22 cellular contexts compared by ENCODE assay signal in the genomic region with DNA sequence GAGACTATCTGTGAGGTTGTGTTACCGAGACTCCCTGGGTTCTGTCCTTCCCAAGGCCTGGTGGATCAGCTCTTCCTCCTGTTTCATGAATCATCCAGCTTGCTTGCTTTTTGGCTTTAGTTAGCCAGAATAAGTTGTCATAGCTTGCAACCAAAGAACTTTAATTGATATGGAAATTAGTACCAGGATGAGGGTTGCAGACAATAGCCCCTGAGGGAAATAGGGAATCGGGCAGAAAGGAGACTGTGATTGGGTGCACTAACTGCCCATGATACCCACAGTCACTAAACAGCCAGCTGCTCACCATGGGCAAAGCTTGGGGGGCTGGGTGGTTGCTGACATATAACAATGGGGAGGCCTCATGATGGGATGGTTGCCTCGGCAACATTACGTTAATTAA. TPM values are rescaled to one million over a fixed set of nuclear protein-coding genes. Genes with fewer than 3 reads are reported as not detected.
"Had no signal": no experiment of that assay in that cellular context is flagged by ENCODE, and none has a peak within 500 bp of the region (broad histone marks: within the 10 kb centered on the region; RNA-seq: fewer than 3 reads in every experiment).

No MANE protein-coding gene starts in this region.

- H3K27ac ChIP-seq: HL-60, SJSA1, SK-N-MC had no signal

- H3K4me1 ChIP-seq: SJSA1 had no signal

- H3K27me3 ChIP-seq: SJSA1 had no signal

- H3K4me3 ChIP-seq: SJSA1, SK-N-MC had no signal

- H3K4me3 Mint-ChIP-seq: IgD-negative memory B cell had no signal

- H3K9me3 Mint-ChIP-seq: IgD-negative memory B cell had no signal

- H3K9me3 ChIP-seq: SJSA1 had no signal

- H3K36me3 Mint-ChIP-seq: IgD-negative memory B cell had no signal

- DNase-seq: KBM-7, MV-4-11, NCI-H1048, NCI-H1105, NCI-H187, NCI-H2029, NCI-H2081 treated with DMSO at 0.1 percent for 48 hours, NCI-H524 treated with DMSO at 0.1 percent for 48 hours, NCI-H774, Right ventricle myocardium superior, RPMI8226, SIG-M5 had no signal

- H3K36me3 ChIP-seq: SJSA1 had no signal

- FAIRE-seq: HTR-8/SVneo, RCC 7860 had no signal

RNA-seq across cellular contexts. Expression of a gene that starts 17.7 kb away (rescaled TPM):
- total RNA-seq: LHCN-M2; MCF 10A; NCI-H460; Right ventricle myocardium superior; SJSA1; T-helper 1 cell treated with Interleukin-12 subunit alpha and Interleukin-12 subunit beta and Interleukin-4 antibody, amounts not matched to agents 30 ng/mL and 1 ng/mL, for 36 hours had no signal
- polyA plus RNA-seq: IgD-negative memory B cell had no signal

RNA-seq across cellular contexts. Expression of a gene that starts 38.3 kb away (rescaled TPM):
- total RNA-seq: LHCN-M2; MCF 10A; NCI-H460; SJSA1; T-helper 1 cell treated with Interleukin-12 subunit alpha and Interleukin-12 subunit beta and Interleukin-4 antibody, amounts not matched to agents 30 ng/mL and 1 ng/mL, for 36 hours had no signal
- polyA plus RNA-seq: IgD-negative memory B cell had no signal
